Comparison of ENCODE assay signal across 27 cellular contexts in genomic region chr14:90154110-90154509, GRCh38.
DNase-seq lines count a peak whose midpoint lies in the region; ATAC-seq, FAIRE-seq and TF ChIP-seq lines count a peak whose summit lies in the region.
"Had no signal": no experiment of that assay in that cellular context is flagged by ENCODE, and none has a peak within 500 bp of the region (broad histone marks: within the 10 kb centered on the region; RNA-seq: fewer than 3 reads in every experiment).

No MANE protein-coding gene starts in this region.

- H3K4me3 ChIP-seq in HCT116 (replicated peaks in 1 of 2; ENCODE audit: low read depth in 1 of 2, low read length in 2 of 2) = no peak overlapping the region
- no peak overlapping the region for H3K4me3 ChIP-seq in trophoblast cell (ENCODE audit: low read depth, low read length)
- H3K4me3 ChIP-seq: GM23338, SJSA1 had no signal

- H4K12ac ChIP-seq in trophoblast cell (ENCODE audit: low read depth, low read length) = no peak overlapping the region

- H3K27ac ChIP-seq in HCT116 (ENCODE audit: low read depth, low read length) (no peak overlapping the region), VCaP (peak overlapping the region; percentile 71), trophoblast cell (ENCODE audit: low read depth, low read length) (no peak overlapping the region)
- H3K27ac ChIP-seq: C4-2B, SJSA1 had no signal

- peak; percentile 34; the same call in 1 of the 2 replicates for ATAC-seq in HCT116
- no peak for ATAC-seq in GM21737 (IDR thresholded peaks at IDR 0.05; ENCODE audit: unreplicated experiment)
- ATAC-seq: CD8-positive, alpha-beta T cell; GM23338 had no signal

- H3K27me3 ChIP-seq in HCT116 (ENCODE audit: insufficient read depth, low read length) (no peaks in the 10 kb centered on the region), trophoblast cell (ENCODE audit: insufficient read depth, low read length) (no peaks in the 10 kb centered on the region)
- H3K27me3 ChIP-seq: SJSA1 had no signal

- no peak overlapping the region for H2BK120ac ChIP-seq in trophoblast cell (ENCODE audit: insufficient read depth, low read length, poor library complexity)

- no peak overlapping the region for H3K9ac ChIP-seq in HCT116 (ENCODE audit: low read length)
- H3K9ac ChIP-seq in trophoblast cell (ENCODE audit: low read length) = no peak overlapping the region

- H2BK12ac ChIP-seq in trophoblast cell (ENCODE audit: low read length) = no peak overlapping the region

- peaks cover 7% of the 10 kb centered on the region for H3K79me1 ChIP-seq in trophoblast cell (ENCODE audit: low read length)

- H3K9me3 Mint-ChIP-seq in activated CD4-positive, alpha-beta memory T cell treated with anti-CD3 and anti-CD28 coated beads for 36 hours = peaks cover 6% of the 10 kb centered on the region

- TF ChIP-seq POLR2A in HCT116 (IDR thresholded peaks at IDR 0.05; ENCODE audit: borderline replicate concordance, extremely low read depth, insufficient read depth, insufficient read length) = no peak

- H4K91ac ChIP-seq in trophoblast cell (ENCODE audit: low read depth, low read length) = no peak overlapping the region

- H3K4me2 ChIP-seq in HCT116 (ENCODE audit: low read length) = no peak overlapping the region
- no peak overlapping the region for H3K4me2 ChIP-seq in trophoblast cell (ENCODE audit: low read length)
- H3K4me2 ChIP-seq: GM23338 had no signal

- H3K27me3 Mint-ChIP-seq in activated CD4-positive, alpha-beta memory T cell treated with anti-CD3 and anti-CD28 coated beads for 36 hours = peaks cover 10% of the 10 kb centered on the region

- H3K36me3 ChIP-seq in HCT116 (ENCODE audit: control insufficient read depth in 1 of 2, insufficient read depth in 2 of 2, low read length in 2 of 2) (no peaks in the 10 kb centered on the region), trophoblast cell (ENCODE audit: control insufficient read depth in 1 of 2, insufficient read depth in 2 of 2, low read length in 2 of 2) (no peaks in the 10 kb centered on the region)
- H3K36me3 ChIP-seq: SJSA1 had no signal

- H3K79me2 ChIP-seq in HCT116 (ENCODE audit: insufficient read depth, low read length) (no peaks in the 10 kb centered on the region), trophoblast cell (ENCODE audit: control insufficient read depth, insufficient read depth, low read length, poor library complexity) (no peaks in the 10 kb centered on the region)

- no peaks in the 10 kb centered on the region for H4K20me1 ChIP-seq in HCT116 (ENCODE audit: insufficient read depth)

- H3K4ac ChIP-seq in trophoblast cell (ENCODE audit: low read depth, low read length) = no peak overlapping the region

- no peak overlapping the region for H2BK5ac ChIP-seq in trophoblast cell (ENCODE audit: low read depth, low read length, poor library complexity)

- no peak overlapping the region for H4K8ac ChIP-seq in trophoblast cell (ENCODE audit: low read depth, low read length)

- RAD21 ChIA-PET in HCT116 (lab: Charles Lee; ENCODE audit: low non-redundant PET in 1 of 2, low total read pairs in 2 of 2, uncharacterized antibody in 2 of 2, unreplicated experiment in 2 of 2) = no interaction called here

- no peak overlapping the region for H3K14ac ChIP-seq in trophoblast cell (ENCODE audit: low read length)

- TF ChIP-seq CTCF in HCT116 (IDR thresholded peaks at IDR 0.05 in 2 of 3, conservative IDR thresholded peaks at IDR 0.05 in 1 of 3; ENCODE audit: borderline replicate concordance in 1 of 3, insufficient read depth in 1 of 3, low read depth in 2 of 3, low read length in 2 of 3) (no peak), VCaP (conservative IDR thresholded peaks at IDR 0.05) (no peak)

- intact Hi-C loops in HCT116 (cut with micrococcal nuclease) = no loop called here
- intact Hi-C loops in activated CD4-positive, alpha-beta memory T cell treated with anti-CD3 and anti-CD28 coated beads for 36 hours (cut with micrococcal nuclease) = no loop called here

- CTCF ChIA-PET in HCT116 (lab: Charles Lee) = no interaction called here
- CTCF ChIA-PET in activated CD4-positive, alpha-beta memory T cell treated with anti-CD3 and anti-CD28 coated beads for 36 hours (lab: Charles Lee) = no interaction called here

- no peak overlapping the region for H3K27ac Mint-ChIP-seq in activated CD4-positive, alpha-beta memory T cell treated with anti-CD3 and anti-CD28 coated beads for 36 hours
- H3K27ac Mint-ChIP-seq: B cell; CD8-positive, alpha-beta T cell; GM23338; T-helper 2 cell treated with Interferon-gamma antibody and Interleukin-4, amounts not matched to agents 5 μg/mL and 100 μg/mL, for 36 hours had no signal

- no peak overlapping the region for H3K18ac ChIP-seq in trophoblast cell (ENCODE audit: low read length)

- H3K4me1 Mint-ChIP-seq in activated CD4-positive, alpha-beta memory T cell treated with anti-CD3 and anti-CD28 coated beads for 36 hours (ENCODE audit: low read depth) = no peaks in the 10 kb centered on the region
- H3K4me1 Mint-ChIP-seq: B cell had no signal

- no peaks in the 10 kb centered on the region for H3K9me2 ChIP-seq in HCT116 (ENCODE audit: insufficient read depth)

- H3K9me3 ChIP-seq in HCT116 (ENCODE audit: control insufficient read depth in 1 of 2, insufficient read depth in 1 of 2, low read depth in 1 of 2, low read length in 2 of 2) = peaks cover 0 to 7% of the 10 kb centered on the region in 2 experiments; a peak in 1 of 4 replicates
- H3K9me3 ChIP-seq in trophoblast cell (ENCODE audit: insufficient read depth, low read depth, low read length) = peaks cover 6% of the 10 kb centered on the region
- H3K9me3 ChIP-seq: SJSA1 had no signal

- H3K4me1 ChIP-seq in HCT116 (ENCODE audit: control insufficient read depth in 1 of 2, insufficient read depth in 2 of 2, low read length in 2 of 2) (no peaks in the 10 kb centered on the region), trophoblast cell (ENCODE audit: control insufficient read depth in 1 of 2, insufficient read depth in 2 of 2, low read length in 2 of 2) (peaks cover 10% of the 10 kb centered on the region in 2 experiments)
- H3K4me1 ChIP-seq: SJSA1 had no signal

- DNase-seq in HCT116 (ENCODE audit: low read depth, low spot score) (no peak), HTR-8/SVneo (ENCODE audit: insufficient read length, low spot score) (no peak), trophoblast cell (no peak), AG20443 (ENCODE audit: low spot score) (no peak)
- DNase-seq in activated CD4-positive, alpha-beta memory T cell treated with anti-CD3 and anti-CD28 coated beads for 36 hours = no peak
- DNase-seq: Calu3; CD8-positive, alpha-beta T cell; DMS79 treated with DMSO at 0.1 percent for 48 hours; HCEC 1CT; Karpas-422; NCI-H1105; NCI-H1436 treated with DMSO at 0.1 percent for 48 hours; NCI-H187 treated with DMSO at 0.1 percent for 48 hours; NCI-H446 treated with DMSO at 0.1 percent for 48 hours; NCI-H526; NCI-H82; Right ventricle myocardium superior; RPMI8226; T-helper 1 cell had no signal

- FAIRE-seq in HTR-8/SVneo (lab: Jason Lieb, UNC) = peak; percentile 31
- FAIRE-seq: GM18507 had no signal

- no TSS peak for BruUV-seq in HCT116 (replicated peaks; lab: Mats Ljungman, UMichigan)

- no peak for TF ChIP-seq RAD21 in HCT116 (IDR thresholded peaks at IDR 0.05; ENCODE audit: low read depth)

- H2AFZ ChIP-seq in HCT116 (ENCODE audit: low read depth, low read length, poor library complexity, severe bottlenecking) = no peak overlapping the region
- no peak overlapping the region for H2AFZ ChIP-seq in trophoblast cell (ENCODE audit: insufficient read depth, low read length, poor library complexity)
- H2AFZ ChIP-seq: GM23338 had no signal

- POLR2A ChIA-PET in HCT116 (lab: Charles Lee) = no interaction called here
- POLR2A ChIA-PET in activated CD4-positive, alpha-beta memory T cell treated with anti-CD3 and anti-CD28 coated beads for 36 hours (lab: Charles Lee) = no interaction called here

- H3K36me3 Mint-ChIP-seq in activated CD4-positive, alpha-beta memory T cell treated with anti-CD3 and anti-CD28 coated beads for 36 hours = no peaks in the 10 kb centered on the region
- H3K36me3 Mint-ChIP-seq: CD8-positive, alpha-beta T cell had no signal

- no peak overlapping the region for H2AK5ac ChIP-seq in trophoblast cell (ENCODE audit: low read length)

- peak overlapping the region; percentile 34 for H3K23ac ChIP-seq in trophoblast cell (ENCODE audit: low read length)

- H3K4me3 Mint-ChIP-seq in activated CD4-positive, alpha-beta memory T cell treated with anti-CD3 and anti-CD28 coated beads for 36 hours = no peak overlapping the region
- H3K4me3 Mint-ChIP-seq: B cell; CD8-positive, alpha-beta T cell; GM23338; T-helper 2 cell treated with Interferon-gamma antibody and Interleukin-4, amounts not matched to agents 5 μg/mL and 100 μg/mL, for 36 hours had no signal

TF ChIP-seq in HCT116, 20 proteins besides CTCF, POLR2A, EP300 and RAD21 (continues in another document):
- TF ChIP-seq CBX3 (IDR thresholded peaks at IDR 0.05; ENCODE audit: low read depth) (no peak; the same call in 1 of the 2 replicates), ATF3 (IDR thresholded peaks at IDR 0.05) (no peak), POLR2AphosphoS5 (IDR thresholded peaks at IDR 0.05; ENCODE audit: low read depth, low read length) (no peak), YY1 (IDR thresholded peaks at IDR 0.05; ENCODE audit: extremely low read depth, insufficient replicate concordance, low read depth, low read length) (no peak)
